3 cellular contexts compared by ENCODE assay signal in genomic region chr5:138834853-138835252, GRCh38. TPM values are rescaled to one million over a fixed set of nuclear protein-coding genes. Genes with fewer than 3 reads are reported as not detected.
"Had no signal": no experiment of that assay in that cellular context is flagged by ENCODE, and none has a peak within 500 bp of the region (broad histone marks: within the 10 kb centered on the region; RNA-seq: fewer than 3 reads in every experiment).

No MANE protein-coding gene starts in this region.

RNA-seq across cellular contexts. Expression of gene LRRTM2, which starts 40.3 kb away (rescaled TPM):
- total RNA-seq: MCF 10A, PC-3 had no signal
- polyA plus RNA-seq: IgD-negative memory B cell had no signal
